ENCODE assay signal across 11 cellular contexts in the genomic region with DNA sequence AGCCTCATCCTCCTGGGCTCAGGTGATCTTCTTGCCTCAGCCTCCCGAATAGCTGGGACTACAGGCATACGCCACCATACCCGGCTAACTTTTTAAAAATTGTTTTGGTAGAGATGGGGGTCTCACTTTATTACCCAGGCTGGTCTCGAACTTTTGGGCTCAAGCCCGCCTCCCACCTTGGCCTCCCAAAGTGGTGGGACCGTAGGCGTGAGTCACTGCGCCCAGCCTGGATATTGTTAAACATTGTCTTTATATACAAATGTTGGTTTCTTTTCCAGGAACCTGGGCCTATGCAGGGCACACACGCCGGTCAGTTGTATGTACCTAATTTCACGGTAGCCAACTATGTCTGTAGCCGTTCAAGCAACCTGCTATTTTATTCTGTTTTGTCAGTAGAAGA.
DNase-seq lines count a peak whose midpoint lies in the region; ATAC-seq and TF ChIP-seq lines count a peak whose summit lies in the region.
"Had no signal": no experiment of that assay in that cellular context is flagged by ENCODE, and none has a peak within 500 bp of the region (broad histone marks: within the 10 kb centered on the region; RNA-seq: fewer than 3 reads in every experiment).

No MANE protein-coding gene starts in this region.

- ATAC-seq in thoracic aorta (ENCODE audit: insufficient number of reproducible peaks, low FRiP score, low read depth), result no peak
- ATAC-seq in HG03378 (IDR thresholded peaks at IDR 0.05; ENCODE audit: unreplicated experiment), result no peak
- ATAC-seq: stimulated activated memory B cell treated with anti-CD40 and anti-IgM and Interleukin-4, amounts not matched to agents 10 μg/mL and 1 μg/mL and 100 μg/mL, for 72 hours had no signal

- CTCF ChIA-PET in PC-9 (lab: Charles Lee), result no interaction called here

- no peaks in the 10 kb centered on the region for H3K9me3 ChIP-seq in PC-9 (ENCODE audit: insufficient read depth, low read depth)
- H3K9me3 ChIP-seq in thoracic aorta, result no peaks in the 10 kb centered on the region

- H2AFZ ChIP-seq in PC-9, result no peak overlapping the region

- H3K4me1 Mint-ChIP-seq in mesothelial cell of epicardium, result peaks cover 59% of the 10 kb centered on the region

- H3K27ac Mint-ChIP-seq in mesothelial cell of epicardium, result peak overlapping the region; percentile 88

- H3K4me3 ChIP-seq in PC-9 (no peak overlapping the region), thoracic aorta (no peak overlapping the region)

- DNase-seq in PC-9, result no peak
- no peak for DNase-seq in mesothelial cell of epicardium (ENCODE audit: low spot score in 2 of 2, unreplicated experiment in 2 of 2)
- DNase-seq in thoracic aorta (ENCODE audit: low spot score), result no peak
- DNase-seq in DMS153 treated with DMSO at 0.1 percent for 48 hours (lab: John Stamatoyannopoulos, UW; ENCODE audit: unreplicated experiment), result no peak
- no peak for DNase-seq in stimulated activated CD4-positive, alpha-beta T cell treated with anti-CD3 and anti-CD28 coated beads, Interleukin-4, amount 100 ng/mL, for 24 hours
- DNase-seq: NCI-H1105; NCI-H748 treated with DMSO at 0.1 percent for 48 hours; stimulated activated CD4-positive, alpha-beta T cell treated with anti-CD3 and anti-CD28 coated beads, Interleukin-1b, Interleukin-23, amount 100 ng/mL, for 48 hours had no signal

- H3K4me2 ChIP-seq in PC-9, result peak overlapping the region; percentile 85

- H3K27me3 Mint-ChIP-seq in mesothelial cell of epicardium (ENCODE audit: low read depth), result no peaks in the 10 kb centered on the region
- H3K27me3 Mint-ChIP-seq: stimulated activated memory B cell treated with anti-CD40 and anti-IgM and Interleukin-4, amounts not matched to agents 10 μg/mL and 1 μg/mL and 100 μg/mL, for 72 hours had no signal

- no peaks in the 10 kb centered on the region for H3K9me3 Mint-ChIP-seq in mesothelial cell of epicardium
- H3K9me3 Mint-ChIP-seq: stimulated activated memory B cell treated with anti-CD40 and anti-IgM and Interleukin-4, amounts not matched to agents 10 μg/mL and 1 μg/mL and 100 μg/mL, for 72 hours had no signal

- no peaks in the 10 kb centered on the region for H3K9me2 ChIP-seq in PC-9 (ENCODE audit: insufficient read depth)

- peaks cover 38% of the 10 kb centered on the region for H3F3A ChIP-seq in PC-9 (ENCODE audit: insufficient read depth, low read depth)

- H3K36me3 Mint-ChIP-seq in mesothelial cell of epicardium, result peaks cover 14% of the 10 kb centered on the region

- intact Hi-C loops in PC-9 (cut with micrococcal nuclease; ENCODE audit: unreplicated experiment), result loop anchor here (1.0 kb wide), 1 partner anchor 278 kb away; no protein-coding TSS in a partner anchor

- H3K4me1 ChIP-seq in PC-9 (replicated peaks; ENCODE audit: insufficient read depth) (peaks cover 59% of the 10 kb centered on the region), thoracic aorta (ENCODE audit: control insufficient read depth in 1 of 2, low read depth in 2 of 2) (peaks cover 50 to 96% of the 10 kb centered on the region in 2 donors)

- POLR2A ChIA-PET in PC-9 (lab: Charles Lee; ENCODE audit: unreplicated experiment), result interaction anchor here (0.6 to 0.7 kb wide), 2 partner anchors 39 to 43 kb away, joined by 3 to 4 read pairs; no protein-coding TSS in a partner anchor

- TF ChIP-seq CTCF in PC-9 (conservative IDR thresholded peaks at IDR 0.05) (no peak), mesothelial cell of epicardium (IDR thresholded peaks at IDR 0.05; ENCODE audit: unreplicated experiment) (no peak), thoracic aorta (IDR thresholded peaks at IDR 0.05) (no peak)

- peaks cover 18% of the 10 kb centered on the region for H3K79me2 ChIP-seq in PC-9 (ENCODE audit: low read depth)

- H4K20me1 ChIP-seq in PC-9 (ENCODE audit: insufficient read depth), result no peaks in the 10 kb centered on the region

- H3K4me3 Mint-ChIP-seq in mesothelial cell of epicardium, result no peak overlapping the region
- H3K4me3 Mint-ChIP-seq: stimulated activated memory B cell treated with anti-CD40 and anti-IgM and Interleukin-4, amounts not matched to agents 10 μg/mL and 1 μg/mL and 100 μg/mL, for 72 hours had no signal

- H3K36me3 ChIP-seq in PC-9 (ENCODE audit: low read depth) (peaks cover 13% of the 10 kb centered on the region; the same call in 1 of the 2 replicates), thoracic aorta (no peaks in the 10 kb centered on the region)

- H3K27me3 ChIP-seq in PC-9 (ENCODE audit: insufficient read depth, low read depth), result no peaks in the 10 kb centered on the region
- no peaks in the 10 kb centered on the region for H3K27me3 ChIP-seq in thoracic aorta (replicated peaks; ENCODE audit: insufficient read depth)

- H3K27ac ChIP-seq in PC-9 (peak overlapping the region; percentile 90), cingulate gyrus (ENCODE audit: low read depth, low read length) (peak overlapping the region; percentile 91), thoracic aorta (peak overlapping the region; percentile 88 to 97)

- no TSS peak for BruUV-seq in PC-9 (replicated peaks; lab: Mats Ljungman, UMichigan)
